30 cellular contexts compared by ENCODE assay signal in the genomic region with DNA sequence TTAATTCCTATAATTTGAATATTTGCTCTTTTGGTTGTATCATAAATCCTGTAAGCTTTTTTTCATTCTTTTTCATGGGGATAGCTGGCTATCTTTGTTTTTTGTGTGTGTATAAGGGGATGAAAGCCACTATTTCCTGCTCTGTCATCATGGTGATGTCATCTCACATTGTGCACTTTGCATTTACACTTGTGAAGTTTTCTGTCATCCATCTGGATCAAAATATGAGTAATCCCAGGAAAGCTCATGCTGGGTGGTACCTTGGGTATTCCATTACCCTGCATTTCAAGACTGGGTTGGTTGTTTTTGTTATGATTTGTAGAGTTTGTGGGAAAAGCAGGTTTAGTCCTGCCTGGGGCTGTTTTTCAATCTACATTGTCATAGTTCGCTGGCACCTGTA.
A peak's percentile ranks its signal among the peaks of the same experiment; 100 is the strongest.
DNase-seq lines count a peak whose midpoint lies in the region; ATAC-seq and TF ChIP-seq lines count a peak whose summit lies in the region.
"Had no signal": no experiment of that assay in that cellular context is flagged by ENCODE, and none has a peak within 500 bp of the region (broad histone marks: within the 10 kb centered on the region; RNA-seq: fewer than 3 reads in every experiment).

No MANE protein-coding gene starts in this region.

- no peaks in the 10 kb centered on the region for H4K20me1 ChIP-seq in hepatocyte (ENCODE audit: insufficient read depth, poor library complexity, severe bottlenecking)

- H3K27me3 ChIP-seq in hepatocyte, result no peaks in the 10 kb centered on the region
- H3K27me3 ChIP-seq: ascending aorta, ovary, suprapubic skin had no signal

- H3K4me1 ChIP-seq in hepatocyte (ENCODE audit: insufficient read depth), result no peaks in the 10 kb centered on the region
- H3K4me1 ChIP-seq: A549, ascending aorta, suprapubic skin had no signal

- peaks cover 3% of the 10 kb centered on the region for H3K9me3 Mint-ChIP-seq in progenitor cell of endocrine pancreas (ENCODE audit: low read depth)
- H3K9me3 Mint-ChIP-seq: activated B cell treated with CpG ODN at 0.5 μM for 24 hours; activated naive CD8-positive, alpha-beta T cell treated with anti-CD3 and anti-CD28 coated beads, Interleukin-2, amount 10 ng/mL, durations not matched to agents 7 days and 5 days; immature natural killer cell; T-cell had no signal

- H3K27ac ChIP-seq in epithelial cell of prostate (peak overlapping the region; percentile 54), hepatocyte (no peak overlapping the region)
- H3K27ac ChIP-seq: ascending aorta, HL-60, ovary, suprapubic skin had no signal

- no peaks in the 10 kb centered on the region for H3K36me3 ChIP-seq in hepatocyte (replicated peaks; ENCODE audit: insufficient read depth, low read depth)
- H3K36me3 ChIP-seq: ascending aorta, ovary, suprapubic skin had no signal

- no peaks in the 10 kb centered on the region for H3K9me2 ChIP-seq in hepatocyte (replicated peaks; ENCODE audit: insufficient read depth)

- H2AFZ ChIP-seq in hepatocyte, result no peak overlapping the region

- no peak overlapping the region for H3K4me3 Mint-ChIP-seq in progenitor cell of endocrine pancreas (ENCODE audit: low read depth)
- H3K4me3 Mint-ChIP-seq: activated B cell treated with CpG ODN at 0.5 μM for 24 hours; activated naive CD8-positive, alpha-beta T cell treated with anti-CD3 and anti-CD28 coated beads, Interleukin-2, amount 10 ng/mL, durations not matched to agents 7 days and 5 days; endodermal cell; immature natural killer cell; T-cell had no signal

- no peak overlapping the region for H3K4me3 ChIP-seq in hepatocyte
- H3K4me3 ChIP-seq: A549, ascending aorta, ovary, suprapubic skin had no signal

- H3K79me2 ChIP-seq in hepatocyte, result no peaks in the 10 kb centered on the region

- DNase-seq in A172 (ENCODE audit: low spot score) (peak; percentile 77), HS-5 (ENCODE audit: low read depth) (peak; percentile 2), RPMI7951 (ENCODE audit: low read depth) (peak; percentile 20), epithelial cell of prostate (ENCODE audit: low read depth, low spot score) (no peak), DMS114 treated with DMSO at 0.1 percent for 48 hours (lab: John Stamatoyannopoulos, UW; ENCODE audit: unreplicated experiment) (no peak), progenitor cell of endocrine pancreas (ENCODE audit: low spot score, unreplicated experiment) (no peak), hepatocyte (ENCODE audit: low spot score) (no peak)
- DNase-seq: activated B cell treated with CpG ODN at 0.5 μM for 24 hours; activated CD4-positive, alpha-beta T cell treated with anti-CD3 and anti-CD28 coated beads, Interleukin-2, amount 50 U/mL, for 4 hours; activated gamma-delta T cell treated with Interleukin-2 at 50 U/mL for 16 hours; activated naive CD8-positive, alpha-beta T cell treated with anti-CD3 and anti-CD28 coated beads, Interleukin-2, amount 10 ng/mL, durations not matched to agents 7 days and 5 days; activated T-cell treated with anti-CD3 and anti-CD28 coated beads, Interleukin-2, amount 50 U/mL, for 48 hours; caudate nucleus; cortex of kidney; endodermal cell; immature natural killer cell; left colon; mesenchymal stem cell; NCI-H2107; NCI-H774; ovary; retina; small intestine; stimulated activated naive CD4-positive, alpha-beta T cell; T-cell had no signal

- no peak overlapping the region for H3K27ac Mint-ChIP-seq in progenitor cell of endocrine pancreas
- H3K27ac Mint-ChIP-seq: activated B cell treated with CpG ODN at 0.5 μM for 24 hours; activated naive CD8-positive, alpha-beta T cell treated with anti-CD3 and anti-CD28 coated beads, Interleukin-2, amount 10 ng/mL, durations not matched to agents 7 days and 5 days; endodermal cell; immature natural killer cell; T-cell had no signal

- no peaks in the 10 kb centered on the region for H3K27me3 Mint-ChIP-seq in progenitor cell of endocrine pancreas
- H3K27me3 Mint-ChIP-seq: activated B cell treated with CpG ODN at 0.5 μM for 24 hours; activated naive CD8-positive, alpha-beta T cell treated with anti-CD3 and anti-CD28 coated beads, Interleukin-2, amount 10 ng/mL, durations not matched to agents 7 days and 5 days had no signal

- peaks cover 1% of the 10 kb centered on the region for H3K36me3 Mint-ChIP-seq in progenitor cell of endocrine pancreas (ENCODE audit: insufficient read depth)
- H3K36me3 Mint-ChIP-seq: activated naive CD8-positive, alpha-beta T cell treated with anti-CD3 and anti-CD28 coated beads, Interleukin-2, amount 10 ng/mL, durations not matched to agents 7 days and 5 days; immature natural killer cell; T-cell had no signal

- H3K4me2 ChIP-seq in hepatocyte, result no peak overlapping the region
- H3K4me2 ChIP-seq: A549 had no signal

- no peak for ATAC-seq in GM21447 (IDR thresholded peaks at IDR 0.05; ENCODE audit: unreplicated experiment)
- ATAC-seq: A549, left colon, T-cell had no signal

- WGBS in hepatocyte (ENCODE audit: low lambda C conversion rate, missing lambda C conversion rate), result 100% methylated on average over 1 of the region's 1 CpG

- TF ChIP-seq CTCF in progenitor cell of endocrine pancreas (IDR thresholded peaks at IDR 0.05; ENCODE audit: unreplicated experiment) (no peak), hepatocyte (IDR thresholded peaks at IDR 0.05; ENCODE audit: poor library complexity) (no peak)

- H3K9me3 ChIP-seq in hepatocyte (ENCODE audit: low read depth), result no peaks in the 10 kb centered on the region
- H3K9me3 ChIP-seq: A549, ascending aorta, suprapubic skin had no signal

- no peaks in the 10 kb centered on the region for H3K4me1 Mint-ChIP-seq in progenitor cell of endocrine pancreas (ENCODE audit: low read depth)
- H3K4me1 Mint-ChIP-seq: activated B cell treated with CpG ODN at 0.5 μM for 24 hours; activated naive CD8-positive, alpha-beta T cell treated with anti-CD3 and anti-CD28 coated beads, Interleukin-2, amount 10 ng/mL, durations not matched to agents 7 days and 5 days; endodermal cell; immature natural killer cell; T-cell had no signal

Comparison
In these comparisons a context has a peak if more than half of its experiments do, and no peak if none do; other contexts are left out.
1. DNase-seq: peak in A172 (single experiment), HS-5 (single experiment) and RPMI7951 (single experiment); none in epithelial cell of prostate (single experiment), DMS114 treated with DMSO at 0.1 percent for 48 hours (single experiment), progenitor cell of endocrine pancreas (single experiment) and hepatocyte (single experiment).